Comparison of ENCODE assay signal across 3 cellular contexts in genomic region chr3:198048445-198048844, GRCh38.
"Had no signal": no experiment of that assay in that cellular context is flagged by ENCODE, and none has a peak within 500 bp of the region (broad histone marks: within the 10 kb centered on the region; RNA-seq: fewer than 3 reads in every experiment).

No MANE protein-coding gene starts in this region.

- H3K4me3 ChIP-seq: GM12878 had no signal

- DNase-seq: GDM1, GF-D8 had no signal
